In the genomic region with DNA sequence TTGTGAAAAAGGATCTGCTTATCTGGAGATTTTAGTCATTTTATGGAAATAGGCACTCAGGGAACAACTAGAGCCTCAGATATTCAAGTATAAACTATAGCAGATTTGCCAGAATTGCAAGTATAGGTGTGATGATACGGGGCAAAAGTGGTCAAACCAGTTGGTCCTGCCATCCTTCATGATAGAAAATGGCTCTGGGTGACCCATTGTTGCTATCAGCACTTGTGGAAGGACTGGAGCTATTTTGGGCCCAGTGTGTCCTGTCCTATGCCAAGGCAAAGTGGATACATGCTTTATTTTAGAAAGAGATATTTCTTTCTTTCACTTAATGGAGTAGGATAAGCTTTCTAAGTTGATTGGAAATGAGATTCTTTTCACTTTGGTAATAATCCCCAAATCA, we compare ENCODE assay signal across 15 cellular contexts.
A peak's percentile ranks its signal among the peaks of the same experiment; 100 is the strongest.
DNase-seq lines count a peak whose midpoint lies in the region; ATAC-seq and TF ChIP-seq lines count a peak whose summit lies in the region.
"Had no signal": no experiment of that assay in that cellular context is flagged by ENCODE, and none has a peak within 500 bp of the region (broad histone marks: within the 10 kb centered on the region; RNA-seq: fewer than 3 reads in every experiment).

No MANE protein-coding gene starts in this region.

- no peaks in the 10 kb centered on the region for H3K9me3 ChIP-seq in prostate gland
- H3K9me3 ChIP-seq: transverse colon had no signal

- DNase-seq in activated T-cell treated with anti-CD3 and anti-CD28 coated beads, Interleukin-2, amount 50 U/mL, for 24 hours = no peak
- DNase-seq in activated T-cell treated with anti-CD3 and anti-CD28 coated beads, Interleukin-2, amount 50 U/mL, for 4 hours = no peak
- DNase-seq in NCI-H2029 treated with DMSO at 0.1 percent for 48 hours (lab: John Stamatoyannopoulos, UW) (peak; percentile 16), prostate gland (ENCODE audit: low spot score) (peak; percentile 27), NCI-H1092 (lab: John Stamatoyannopoulos, UW) (no peak), T-helper 9 cell (no peak), NCI-H524 (lab: John Stamatoyannopoulos, UW) (no peak)
- DNase-seq: DMS 273 treated with DMSO at 0.1 percent for 48 hours, kidney, NCI-H187, RPMI8226, transverse colon had no signal

- 50% methylated on average over 1 of the region's 1 CpG for WGBS in prostate gland

- ATAC-seq in activated T-cell treated with anti-CD3 and anti-CD28 coated beads, Interleukin-2, amount 50 U/mL, for 4 hours = no peak
- ATAC-seq in esophagus mucosa = peak; percentile 58
- ATAC-seq: activated CD4-positive, CD25-positive, alpha-beta regulatory T cell treated with anti-CD3 and anti-CD28 coated beads, Interleukin-2, amount 50 U/mL, for 24 hours had no signal

- intact Hi-C loops in prostate gland (cut with DNase I) = no loop called here

- H3K27ac Mint-ChIP-seq in activated T-cell treated with anti-CD3 and anti-CD28 coated beads, Interleukin-2, amount 50 U/mL, for 24 hours = peak overlapping the region; percentile 83

- peaks cover 86% of the 10 kb centered on the region for H3K4me1 Mint-ChIP-seq in activated T-cell treated with anti-CD3 and anti-CD28 coated beads, Interleukin-2, amount 50 U/mL, for 24 hours (ENCODE audit: low read depth)
- H3K4me1 Mint-ChIP-seq in activated T-cell treated with anti-CD3 and anti-CD28 coated beads, Interleukin-2, amount 50 U/mL, for 4 hours (ENCODE audit: low read depth) = peaks cover 74% of the 10 kb centered on the region

- no peaks in the 10 kb centered on the region for H3K9me3 Mint-ChIP-seq in activated T-cell treated with anti-CD3 and anti-CD28 coated beads, Interleukin-2, amount 50 U/mL, for 24 hours
- no peaks in the 10 kb centered on the region for H3K9me3 Mint-ChIP-seq in activated T-cell treated with anti-CD3 and anti-CD28 coated beads, Interleukin-2, amount 50 U/mL, for 4 hours

- H3K36me3 Mint-ChIP-seq in activated T-cell treated with anti-CD3 and anti-CD28 coated beads, Interleukin-2, amount 50 U/mL, for 24 hours (ENCODE audit: low read depth) = peaks cover 99% of the 10 kb centered on the region
- peaks cover 55% of the 10 kb centered on the region for H3K36me3 Mint-ChIP-seq in activated T-cell treated with anti-CD3 and anti-CD28 coated beads, Interleukin-2, amount 50 U/mL, for 4 hours (ENCODE audit: insufficient read depth)

- no peak overlapping the region for H3K27ac ChIP-seq in prostate gland
- H3K27ac ChIP-seq: epithelial cell of prostate, transverse colon had no signal

- no peaks in the 10 kb centered on the region for H3K27me3 ChIP-seq in prostate gland (replicated peaks; ENCODE audit: insufficient read depth)
- H3K27me3 ChIP-seq: transverse colon had no signal

- TF ChIP-seq CTCF in prostate gland (IDR thresholded peaks at IDR 0.05) = no peak

- H3K4me3 ChIP-seq in prostate gland = no peak overlapping the region
- H3K4me3 ChIP-seq: transverse colon had no signal

- TF ChIP-seq POLR2A in prostate gland (IDR thresholded peaks at IDR 0.05) = no peak

- no peak overlapping the region for H3K4me3 Mint-ChIP-seq in activated T-cell treated with anti-CD3 and anti-CD28 coated beads, Interleukin-2, amount 50 U/mL, for 24 hours
- no peak overlapping the region for H3K4me3 Mint-ChIP-seq in activated T-cell treated with anti-CD3 and anti-CD28 coated beads, Interleukin-2, amount 50 U/mL, for 4 hours

- peaks cover 2% of the 10 kb centered on the region for H3K4me1 ChIP-seq in prostate gland (replicated peaks)

- no peaks in the 10 kb centered on the region for H3K27me3 Mint-ChIP-seq in activated T-cell treated with anti-CD3 and anti-CD28 coated beads, Interleukin-2, amount 50 U/mL, for 24 hours
- H3K27me3 Mint-ChIP-seq in activated T-cell treated with anti-CD3 and anti-CD28 coated beads, Interleukin-2, amount 50 U/mL, for 4 hours (ENCODE audit: low read depth) = no peaks in the 10 kb centered on the region

- H3K36me3 ChIP-seq in prostate gland = no peaks in the 10 kb centered on the region

Comparison
In these comparisons a context has a peak if more than half of its experiments do, and no peak if none do; other contexts are left out.
1. DNase-seq: peak in NCI-H2029 treated with DMSO at 0.1 percent for 48 hours (single experiment) and prostate gland (single experiment); none in activated T-cell treated with anti-CD3 and anti-CD28 coated beads, Interleukin-2, amount 50 U/mL, for 24 hours (single experiment), activated T-cell treated with anti-CD3 and anti-CD28 coated beads, Interleukin-2, amount 50 U/mL, for 4 hours (single experiment), NCI-H1092 (single experiment), T-helper 9 cell (single experiment) and NCI-H524 (0 of 2).